Comparison of ENCODE assay signal across 19 cellular contexts in the genomic region with DNA sequence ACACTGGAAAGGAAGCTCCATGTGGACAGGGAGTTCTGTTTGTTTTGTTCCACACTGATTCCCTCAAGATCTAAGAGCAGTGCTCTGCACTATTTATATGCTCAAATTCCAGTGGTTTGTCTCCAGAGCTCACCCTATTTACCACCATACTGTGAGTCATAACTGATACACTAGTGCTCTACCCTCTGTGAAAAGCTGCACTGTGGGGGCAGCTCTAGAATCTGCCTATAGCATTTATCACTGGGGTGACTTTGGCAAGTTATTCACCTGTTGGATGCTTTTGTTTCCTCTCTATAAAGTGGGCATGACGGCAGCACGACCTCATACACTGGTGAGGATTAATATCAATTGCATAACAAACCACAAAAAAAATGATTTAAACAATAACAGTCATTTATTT.
DNase-seq lines count a peak whose midpoint lies in the region; ATAC-seq, FAIRE-seq and TF ChIP-seq lines count a peak whose summit lies in the region.
"Had no signal": no experiment of that assay in that cellular context is flagged by ENCODE, and none has a peak within 500 bp of the region (broad histone marks: within the 10 kb centered on the region; RNA-seq: fewer than 3 reads in every experiment).

No MANE protein-coding gene starts in this region.

- DNase-seq in A172 (ENCODE audit: low spot score) (peak; percentile 79), astrocyte (ENCODE audit: low read depth) (peak; percentile 87), foreskin keratinocyte (peak; percentile 51 to 79), mesenteric fat pad (ENCODE audit: low spot score) (no peak), NCI-H748 (lab: John Stamatoyannopoulos, UW; ENCODE audit: unreplicated experiment) (no peak)
- DNase-seq in activated CD4-positive, alpha-beta memory T cell treated with anti-CD3 and anti-CD28 coated beads for 36 hours: no peak
- no peak for DNase-seq in activated naive CD4-positive, alpha-beta T cell (lab: John Stamatoyannopoulos, UW)
- DNase-seq: Caco-2; GF-D8; NCI-H1092 treated with DMSO at 0.1 percent for 48 hours; NCI-H2171 treated with DMSO at 0.1 percent for 48 hours; stimulated activated naive CD8-positive, alpha-beta T cell treated with anti-CD3 and anti-CD28 coated beads, Interleukin-15, Interleukin-2, amounts not matched to agents 100 U/mL and 50 U/mL, for 24 hours had no signal

- H3K36me3 Mint-ChIP-seq in astrocyte (ENCODE audit: low read depth, unreplicated experiment): peaks cover 6% of the 10 kb centered on the region
- H3K36me3 Mint-ChIP-seq in activated CD4-positive, alpha-beta memory T cell treated with anti-CD3 and anti-CD28 coated beads for 36 hours: no peaks in the 10 kb centered on the region
- H3K36me3 Mint-ChIP-seq: activated naive CD8-positive, alpha-beta T cell had no signal

- peaks cover 21% of the 10 kb centered on the region for H3K4me1 Mint-ChIP-seq in astrocyte (ENCODE audit: low read depth, unreplicated experiment)
- no peaks in the 10 kb centered on the region for H3K4me1 Mint-ChIP-seq in activated CD4-positive, alpha-beta memory T cell treated with anti-CD3 and anti-CD28 coated beads for 36 hours (ENCODE audit: low read depth)

- H3K27ac ChIP-seq in HEK293 (ENCODE audit: extremely low read depth, low read depth, low read length) (no peak overlapping the region), astrocyte (ENCODE audit: low read depth, low read length) (no peak overlapping the region), foreskin keratinocyte (no peak overlapping the region)
- H3K27ac ChIP-seq: neural progenitor cell, vagina, VCaP had no signal

- H3K4me3 Mint-ChIP-seq in astrocyte (ENCODE audit: unreplicated experiment): no peak overlapping the region
- H3K4me3 Mint-ChIP-seq in activated CD4-positive, alpha-beta memory T cell treated with anti-CD3 and anti-CD28 coated beads for 36 hours: no peak overlapping the region
- H3K4me3 Mint-ChIP-seq: activated naive CD8-positive, alpha-beta T cell; neural progenitor cell had no signal

- H3K4me1 ChIP-seq in HEK293 (ENCODE audit: control insufficient read depth, insufficient read depth, low read length) (no peaks in the 10 kb centered on the region), astrocyte (ENCODE audit: insufficient read depth, low read length) (peaks cover 12% of the 10 kb centered on the region), foreskin keratinocyte (peaks cover 16% of the 10 kb centered on the region)
- H3K4me1 ChIP-seq: Caco-2, neural progenitor cell, vagina had no signal

- H3K9me3 ChIP-seq in HEK293 (ENCODE audit: control insufficient read depth, insufficient read depth, low read depth, low read length) (no peaks in the 10 kb centered on the region), astrocyte (ENCODE audit: insufficient read depth, low read depth, low read length) (peaks cover 6% of the 10 kb centered on the region)
- H3K9me3 ChIP-seq: Caco-2, vagina had no signal

- POLR2A ChIA-PET in HEK293 (lab: Yijun Ruan, JAX): no interaction called here
- POLR2A ChIA-PET in activated CD4-positive, alpha-beta memory T cell treated with anti-CD3 and anti-CD28 coated beads for 36 hours (lab: Charles Lee): no interaction called here

- H3K27me3 Mint-ChIP-seq in astrocyte (ENCODE audit: low read depth, unreplicated experiment): no peaks in the 10 kb centered on the region
- H3K27me3 Mint-ChIP-seq in activated CD4-positive, alpha-beta memory T cell treated with anti-CD3 and anti-CD28 coated beads for 36 hours: no peaks in the 10 kb centered on the region
- H3K27me3 Mint-ChIP-seq: activated naive CD8-positive, alpha-beta T cell had no signal

- no peaks in the 10 kb centered on the region for H3K79me2 ChIP-seq in astrocyte (ENCODE audit: insufficient read depth, low read length)

- intact Hi-C loops in activated CD4-positive, alpha-beta memory T cell treated with anti-CD3 and anti-CD28 coated beads for 36 hours (cut with micrococcal nuclease): no loop called here

- TF ChIP-seq CTCF in HEK293 (tag by site-specific recombination; IDR thresholded peaks at IDR 0.05) (no peak), astrocyte (IDR thresholded peaks at IDR 0.05; ENCODE audit: insufficient read depth, low read depth, low read length) (no peak), foreskin keratinocyte (conservative IDR thresholded peaks at IDR 0.05) (no peak)

- no peak overlapping the region for H3K9ac ChIP-seq in astrocyte (ENCODE audit: low read length)
- H3K9ac ChIP-seq: neural progenitor cell had no signal

- no peak overlapping the region for H3K4me2 ChIP-seq in astrocyte (ENCODE audit: low read length)
- H3K4me2 ChIP-seq: neural progenitor cell had no signal

- H3K27ac Mint-ChIP-seq in astrocyte (ENCODE audit: unreplicated experiment): no peak overlapping the region
- H3K27ac Mint-ChIP-seq in activated CD4-positive, alpha-beta memory T cell treated with anti-CD3 and anti-CD28 coated beads for 36 hours: no peak overlapping the region
- H3K27ac Mint-ChIP-seq: activated naive CD8-positive, alpha-beta T cell; neural progenitor cell had no signal

- H3K9me3 Mint-ChIP-seq in astrocyte (ENCODE audit: unreplicated experiment): peaks cover 21% of the 10 kb centered on the region
- no peaks in the 10 kb centered on the region for H3K9me3 Mint-ChIP-seq in activated CD4-positive, alpha-beta memory T cell treated with anti-CD3 and anti-CD28 coated beads for 36 hours

- CTCF ChIA-PET in HEK293 (lab: Yijun Ruan, JAX): interaction anchor here (0.5 kb wide), 1 partner anchor 309 kb away, joined by 6 read pairs; no protein-coding TSS in a partner anchor
- CTCF ChIA-PET in activated CD4-positive, alpha-beta memory T cell treated with anti-CD3 and anti-CD28 coated beads for 36 hours (lab: Charles Lee): no interaction called here

- H3K4me3 ChIP-seq in HEK293 (ENCODE audit: low read depth, low read length): no peak overlapping the region
- no peak overlapping the region for H3K4me3 ChIP-seq in astrocyte (ENCODE audit: insufficient read depth, low read depth, low read length)
- H3K4me3 ChIP-seq: neural progenitor cell, SJSA1, vagina had no signal

- H3K27me3 ChIP-seq in astrocyte (ENCODE audit: insufficient read depth, low read length) (no peaks in the 10 kb centered on the region), foreskin keratinocyte (no peaks in the 10 kb centered on the region)
- H3K27me3 ChIP-seq: neural progenitor cell, SJSA1, vagina had no signal

- H2AFZ ChIP-seq in astrocyte (ENCODE audit: low read depth, low read length): no peak overlapping the region
- H2AFZ ChIP-seq: neural progenitor cell had no signal

- H3K36me3 ChIP-seq in HEK293 (ENCODE audit: control insufficient read depth in 2 of 2, insufficient read depth in 1 of 2, low read length in 2 of 2): no peaks in the 10 kb centered on the region
- H3K36me3 ChIP-seq in astrocyte (ENCODE audit: insufficient read depth, low read length): no peaks in the 10 kb centered on the region
- H3K36me3 ChIP-seq: neural progenitor cell, SJSA1, vagina had no signal

- no peaks in the 10 kb centered on the region for H4K20me1 ChIP-seq in astrocyte (ENCODE audit: insufficient read depth, low read length)

- peak; percentile 96 for ATAC-seq in foreskin keratinocyte
- ATAC-seq: stimulated activated naive CD8-positive, alpha-beta T cell treated with anti-CD3 and anti-CD28 coated beads, Interleukin-15, Interleukin-2, amounts not matched to agents 100 U/mL and 50 U/mL, for 24 hours had no signal

- FAIRE-seq in astrocyte (lab: Jason Lieb, UNC): no peak
- FAIRE-seq: A204.1 had no signal

TF ChIP-seq in HEK293, 187 proteins besides CTCF, POLR2A, EP300 and RAD21:
- peak; percentile 41; the same call in 1 of the 2 replicates for TF ChIP-seq SCRT2 (tag by site-specific recombination; IDR thresholded peaks at IDR 0.05)
- TF ChIP-seq, protein P1, sequence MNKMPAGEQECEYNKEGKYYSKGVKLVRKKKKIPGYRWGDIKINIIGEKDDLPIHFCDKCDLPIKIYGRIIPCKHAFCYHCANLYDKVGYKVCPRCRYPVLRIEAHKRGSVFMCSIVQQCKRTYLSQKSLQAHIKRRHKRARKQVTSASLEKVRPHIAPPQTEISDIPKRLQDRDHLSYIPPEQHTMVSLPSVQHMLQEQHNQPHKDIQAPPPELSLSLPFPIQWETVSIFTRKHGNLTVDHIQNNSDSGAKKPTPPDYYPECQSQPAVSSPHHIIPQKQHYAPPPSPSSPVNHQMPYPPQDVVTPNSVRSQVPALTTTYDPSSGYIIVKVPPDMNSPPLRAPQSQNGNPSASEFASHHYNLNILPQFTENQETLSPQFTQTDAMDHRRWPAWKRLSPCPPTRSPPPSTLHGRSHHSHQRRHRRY (tag by site-specific recombination; IDR thresholded peaks at IDR 0.05): no peak

Comparison
In these comparisons a context has a peak if more than half of its experiments do, and no peak if none do; other contexts are left out.
1. DNase-seq: peak in A172 (single experiment), astrocyte (single experiment) and foreskin keratinocyte (2 of 2); none in mesenteric fat pad (single experiment), activated CD4-positive, alpha-beta memory T cell treated with anti-CD3 and anti-CD28 coated beads for 36 hours (single experiment), activated naive CD4-positive, alpha-beta T cell (0 of 4) and NCI-H748 (single experiment).